Comparison of ENCODE assay signal across 17 cellular contexts in genomic region chr6:29908341-29908662, GRCh38.
"Had no signal": no experiment of that assay in that cellular context is flagged by ENCODE, and none has a peak within 500 bp of the region (broad histone marks: within the 10 kb centered on the region; RNA-seq: fewer than 3 reads in every experiment).

No MANE protein-coding gene starts in this region.

- H3K36me3 ChIP-seq: esophagus squamous epithelium, gastroesophageal sphincter, sigmoid colon, stomach, thoracic aorta, transverse colon had no signal

- H3K27me3 Mint-ChIP-seq: central memory CD8-positive, alpha-beta T cell; natural killer cell treated with Interleukin-12 subunit alpha and Interleukin-12 subunit beta and Interleukin-15 and Interleukin-18, amount 100 ng/mL, for 72 hours had no signal

- H3K4me1 ChIP-seq: gastroesophageal sphincter, psoas muscle, sigmoid colon, stomach, transverse colon had no signal

- H3K27ac Mint-ChIP-seq: natural killer cell treated with Interleukin-12 subunit alpha and Interleukin-12 subunit beta and Interleukin-15 and Interleukin-18, amount 100 ng/mL, for 72 hours had no signal

- H3K9me3 Mint-ChIP-seq: central memory CD8-positive, alpha-beta T cell; effector memory CD8-positive, alpha-beta T cell; natural killer cell treated with Interleukin-12 subunit alpha and Interleukin-12 subunit beta and Interleukin-15 and Interleukin-18, amount 100 ng/mL, for 72 hours had no signal

- H3K9me3 ChIP-seq: esophagus squamous epithelium, gastroesophageal sphincter, psoas muscle, sigmoid colon, stomach, thoracic aorta, transverse colon had no signal

- ATAC-seq: effector memory CD8-positive, alpha-beta T cell; gastroesophageal sphincter; natural killer cell treated with Interleukin-12 subunit alpha and Interleukin-12 subunit beta and Interleukin-15 and Interleukin-18, amount 100 ng/mL, for 72 hours; psoas muscle had no signal

- H3K4me3 ChIP-seq: esophagus squamous epithelium, gastroesophageal sphincter, psoas muscle, sigmoid colon, skin epidermis, stomach, thoracic aorta, transverse colon had no signal

- DNase-seq: effector memory CD8-positive, alpha-beta T cell; esophagus squamous epithelium; foreskin fibroblast; glutamatergic neuron; kidney glomerular epithelial cell; psoas muscle; sigmoid colon; stimulated activated CD4-positive, alpha-beta T cell treated with anti-CD3 and anti-CD28 coated beads, Interleukin-12 subunit alpha, Interleukin-12 subunit beta, amount 100 ng/mL, for 4 hours; stimulated activated naive CD4-positive, alpha-beta T cell; stomach; substantia nigra; transverse colon had no signal

- H3K36me3 Mint-ChIP-seq: natural killer cell treated with Interleukin-12 subunit alpha and Interleukin-12 subunit beta and Interleukin-15 and Interleukin-18, amount 100 ng/mL, for 72 hours had no signal

- H3K4me3 Mint-ChIP-seq: central memory CD8-positive, alpha-beta T cell; effector memory CD8-positive, alpha-beta T cell; natural killer cell treated with Interleukin-12 subunit alpha and Interleukin-12 subunit beta and Interleukin-15 and Interleukin-18, amount 100 ng/mL, for 72 hours had no signal

- H3K27me3 ChIP-seq: esophagus squamous epithelium, gastroesophageal sphincter, sigmoid colon, stomach, transverse colon had no signal

- H3K27ac ChIP-seq: esophagus squamous epithelium, gastroesophageal sphincter, psoas muscle, sigmoid colon, skin epidermis, stomach, thoracic aorta, transverse colon had no signal
